1 cellular context compared by ENCODE assay signal in the genomic region with DNA sequence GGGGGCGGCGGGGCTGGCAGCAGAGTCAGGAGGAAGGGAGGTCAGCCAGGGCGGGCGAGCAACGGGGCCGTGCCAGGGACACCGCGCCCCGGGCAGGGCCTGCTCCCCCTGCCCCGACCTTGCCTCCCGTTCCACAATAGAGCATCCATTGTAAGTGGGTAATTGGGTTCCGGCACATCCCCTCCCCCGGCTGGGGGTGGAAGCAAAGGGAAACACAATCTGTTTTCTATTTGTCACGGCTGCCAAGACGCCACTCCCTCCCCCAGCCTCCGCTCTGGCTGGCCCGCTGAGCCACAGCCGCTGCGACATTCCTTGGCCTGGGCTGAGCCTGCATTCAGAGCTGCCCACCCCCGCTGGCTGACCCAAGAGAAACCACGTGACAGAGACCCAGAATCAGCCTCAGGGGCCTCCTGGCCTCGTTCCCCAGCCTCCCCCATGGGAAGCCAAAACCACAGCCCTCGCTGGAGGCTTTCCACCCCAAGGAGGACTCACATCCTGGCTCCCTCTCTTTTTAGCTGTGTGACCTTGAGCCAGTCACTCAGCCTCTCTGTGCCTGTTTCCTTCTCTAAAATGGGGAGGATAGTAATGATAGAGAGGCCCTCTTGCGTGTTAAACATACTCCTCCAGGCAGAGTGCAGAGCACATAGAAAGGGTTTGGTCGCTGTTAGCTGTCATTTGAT.
TF ChIP-seq lines count a peak whose summit lies in the region.

No MANE protein-coding gene starts in this region.

TF ChIP-seq in SK-N-SH, 30 proteins besides CTCF, POLR2A, EP300 and RAD21 (continued from another document):
- no peak for TF ChIP-seq IRF3 (IDR thresholded peaks at IDR 0.05; ENCODE audit: low read depth, low read length)
- TF ChIP-seq, protein P1, sequence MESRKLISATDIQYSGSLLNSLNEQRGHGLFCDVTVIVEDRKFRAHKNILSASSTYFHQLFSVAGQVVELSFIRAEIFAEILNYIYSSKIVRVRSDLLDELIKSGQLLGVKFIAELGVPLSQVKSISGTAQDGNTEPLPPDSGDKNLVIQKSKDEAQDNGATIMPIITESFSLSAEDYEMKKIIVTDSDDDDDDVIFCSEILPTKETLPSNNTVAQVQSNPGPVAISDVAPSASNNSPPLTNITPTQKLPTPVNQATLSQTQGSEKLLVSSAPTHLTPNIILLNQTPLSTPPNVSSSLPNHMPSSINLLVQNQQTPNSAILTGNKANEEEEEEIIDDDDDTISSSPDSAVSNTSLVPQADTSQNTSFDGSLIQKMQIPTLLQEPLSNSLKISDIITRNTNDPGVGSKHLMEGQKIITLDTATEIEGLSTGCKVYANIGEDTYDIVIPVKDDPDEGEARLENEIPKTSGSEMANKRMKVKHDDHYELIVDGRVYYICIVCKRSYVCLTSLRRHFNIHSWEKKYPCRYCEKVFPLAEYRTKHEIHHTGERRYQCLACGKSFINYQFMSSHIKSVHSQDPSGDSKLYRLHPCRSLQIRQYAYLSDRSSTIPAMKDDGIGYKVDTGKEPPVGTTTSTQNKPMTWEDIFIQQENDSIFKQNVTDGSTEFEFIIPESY (IDR thresholded peaks at IDR 0.05; ENCODE audit: borderline replicate concordance, low read depth) = no peak
- peak; percentile 80 for TF ChIP-seq POLR2AphosphoS5 (IDR thresholded peaks at IDR 0.05; ENCODE audit: low read depth, low read length)
- peak; percentile 90 for TF ChIP-seq PBX3 (IDR thresholded peaks at IDR 0.05)
- peak; percentile 91 for TF ChIP-seq RCOR1 (IDR thresholded peaks at IDR 0.05; ENCODE audit: low read length)
- no peak for TF ChIP-seq REST (IDR thresholded peaks at IDR 0.05; ENCODE audit: low read depth, low read length)
- TF ChIP-seq, protein P2, sequence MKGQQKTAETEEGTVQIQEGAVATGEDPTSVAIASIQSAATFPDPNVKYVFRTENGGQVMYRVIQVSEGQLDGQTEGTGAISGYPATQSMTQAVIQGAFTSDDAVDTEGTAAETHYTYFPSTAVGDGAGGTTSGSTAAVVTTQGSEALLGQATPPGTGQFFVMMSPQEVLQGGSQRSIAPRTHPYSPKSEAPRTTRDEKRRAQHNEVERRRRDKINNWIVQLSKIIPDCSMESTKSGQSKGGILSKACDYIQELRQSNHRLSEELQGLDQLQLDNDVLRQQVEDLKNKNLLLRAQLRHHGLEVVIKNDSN (IDR thresholded peaks at IDR 0.05; ENCODE audit: borderline replicate concordance, low read depth) = peak; percentile 93
- TF ChIP-seq, protein P3, sequence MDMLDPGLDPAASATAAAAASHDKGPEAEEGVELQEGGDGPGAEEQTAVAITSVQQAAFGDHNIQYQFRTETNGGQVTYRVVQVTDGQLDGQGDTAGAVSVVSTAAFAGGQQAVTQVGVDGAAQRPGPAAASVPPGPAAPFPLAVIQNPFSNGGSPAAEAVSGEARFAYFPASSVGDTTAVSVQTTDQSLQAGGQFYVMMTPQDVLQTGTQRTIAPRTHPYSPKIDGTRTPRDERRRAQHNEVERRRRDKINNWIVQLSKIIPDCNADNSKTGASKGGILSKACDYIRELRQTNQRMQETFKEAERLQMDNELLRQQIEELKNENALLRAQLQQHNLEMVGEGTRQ (IDR thresholded peaks at IDR 0.05; ENCODE audit: borderline replicate concordance, low read depth, low read length) = peak; percentile 56
- TF ChIP-seq EZH2phosphoT487 (IDR thresholded peaks at IDR 0.05; ENCODE audit: borderline replicate concordance, low read depth) = no peak
- peak; percentile 7; the same call in 1 of the 2 replicates for TF ChIP-seq JUND (IDR thresholded peaks at IDR 0.05)
- TF ChIP-seq MEF2A (IDR thresholded peaks at IDR 0.05; ENCODE audit: borderline replicate concordance, low read depth) = no peak
- TF ChIP-seq GATA2 (CRISPR knock-in tag; IDR thresholded peaks at IDR 0.05) = peak; percentile 44; the same call in 1 of the 2 replicates
- peak; percentile 98 for TF ChIP-seq TCF12 (IDR thresholded peaks at IDR 0.05)
- no peak for TF ChIP-seq RFX5 (IDR thresholded peaks at IDR 0.05; ENCODE audit: low read length)
- TF ChIP-seq SIN3A (IDR thresholded peaks at IDR 0.05; ENCODE audit: borderline replicate concordance, low read depth, low read length) = peak; percentile 83; the same call in 1 of the 2 replicates
- TF ChIP-seq FOXJ3 (CRISPR knock-in tag; IDR thresholded peaks at IDR 0.05) = peak; percentile 94
- peak; percentile 67; the same call in 1 of the 2 replicates for TF ChIP-seq YY1 (IDR thresholded peaks at IDR 0.05; ENCODE audit: low read depth)
- TF ChIP-seq ELF1 (IDR thresholded peaks at IDR 0.05) = 0 out of 2 replicates have a peak, but pooled peaks have one; percentile 31
- peak; percentile 70 for TF ChIP-seq TAF1 (IDR thresholded peaks at IDR 0.05; ENCODE audit: borderline replicate concordance, low read depth, low read length)
- TF ChIP-seq TEAD4 (IDR thresholded peaks at IDR 0.05; ENCODE audit: borderline replicate concordance, insufficient read depth) = peak; percentile 89
